In genomic region chr1:147389532-147390184, GRCh38 we compare ENCODE assay signal across 1 cellular context.
TF ChIP-seq lines count a peak whose summit lies in the region.

No MANE protein-coding gene starts in this region.

TF ChIP-seq in H1, 55 proteins besides CTCF, POLR2A, EP300 and RAD21 (continued from another document):
- TF ChIP-seq EZH2 (IDR thresholded peaks at IDR 0.05; ENCODE audit: low read depth, low read length, severe bottlenecking): no peak
